Comparison of ENCODE assay signal across 25 cellular contexts in genomic region chr10:25451401-25451800, GRCh38.
"Had no signal": no experiment of that assay in that cellular context is flagged by ENCODE, and none has a peak within 500 bp of the region (broad histone marks: within the 10 kb centered on the region; RNA-seq: fewer than 3 reads in every experiment).

No MANE protein-coding gene starts in this region.

- DNase-seq: activated CD4-positive, alpha-beta memory T cell treated with anti-CD3 and anti-CD28 coated beads for 36 hours; activated CD4-positive, alpha-beta T cell treated with anti-CD3 and anti-CD28 coated beads, Interleukin-2, amount 10 ng/mL, durations not matched to agents 7 days and 5 days; activated CD4-positive, CD25-positive, alpha-beta regulatory T cell; activated CD8-positive, alpha-beta memory T cell treated with anti-CD3 and anti-CD28 coated beads for 24 hours; activated effector memory CD4-positive, alpha-beta T cell treated with anti-CD3 and anti-CD28 coated beads, Interleukin-2, amount 50 U/mL, for 16 hours; activated naive CD4-positive, alpha-beta T cell treated with anti-CD3 and anti-CD28 coated beads for 36 hours; activated T-cell treated with anti-CD3 and anti-CD28 coated beads, Interleukin-2, amount 50 U/mL, for 4 hours; anterior cingulate cortex; cerebellar nuclear complex; Karpas-422; MM.1S; NCI-H1092 treated with DMSO at 0.1 percent for 48 hours; NCI-H1436; NCI-H1694 treated with DMSO at 0.1 percent for 48 hours; NCI-H2029 treated with DMSO at 0.1 percent for 48 hours; NCI-H510A treated with DMSO at 0.1 percent for 48 hours; NCI-H69; Peyer's patch; Right ventricle myocardium superior; T-cell; T-helper 2 cell; T1000 had no signal

- H3K27ac ChIP-seq: Peyer's patch, RWPE1, VCaP had no signal

- H3K4me3 ChIP-seq: K562, Peyer's patch had no signal

- H3K27me3 ChIP-seq: Peyer's patch had no signal

- ATAC-seq: activated T-cell treated with anti-CD3 and anti-CD28 coated beads, Interleukin-2, amount 50 U/mL, for 4 hours; K562; T-cell had no signal

- H3K36me3 ChIP-seq: Peyer's patch had no signal

- H3K4me1 ChIP-seq: Peyer's patch had no signal
